1 cellular context compared by ENCODE assay signal in the genomic region with DNA sequence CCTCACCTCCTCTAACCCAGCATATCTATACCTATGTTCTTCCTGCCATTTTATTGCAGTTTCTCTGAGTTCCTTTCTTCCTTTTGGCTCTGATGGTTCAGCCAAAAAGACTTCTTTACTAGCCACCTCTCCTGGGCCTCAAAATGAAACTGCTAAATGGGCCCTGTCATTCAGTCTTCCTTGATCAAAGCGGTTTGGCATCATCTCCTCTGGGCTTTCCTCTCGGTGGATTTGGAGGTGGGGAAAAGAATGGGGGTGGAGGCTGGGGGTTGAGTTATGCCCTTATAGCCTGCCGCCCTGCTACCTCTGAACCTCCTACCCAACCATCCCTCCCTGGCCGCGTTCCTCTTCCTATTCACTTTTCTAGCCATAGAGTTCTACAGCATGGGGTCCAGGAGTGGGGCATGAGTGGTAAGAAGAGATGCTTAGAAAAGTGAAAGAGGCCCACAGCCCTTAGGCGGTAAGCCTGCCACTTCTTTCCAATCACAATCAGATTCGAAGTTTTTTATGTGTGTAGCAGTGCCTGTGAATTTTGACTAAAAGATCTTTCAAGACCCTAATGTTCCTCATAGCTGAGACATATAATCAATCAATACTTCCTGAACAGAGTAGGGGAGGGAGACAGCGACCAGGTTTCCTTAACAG.
TF ChIP-seq lines count a peak whose summit lies in the region.

No MANE protein-coding gene starts in this region.

TF ChIP-seq in HepG2, 621 proteins besides CTCF, POLR2A, EP300 and RAD21 (continued from another document and continues in another):
- TF ChIP-seq ZNF724P (CRISPR knock-in tag; IDR thresholded peaks at IDR 0.05; ENCODE audit: borderline replicate concordance): 0 out of 2 replicates have a peak, but pooled peaks have one; percentile 65
- 0 out of 2 replicates have a peak, but pooled peaks have one; percentile 42 for TF ChIP-seq ZNF33B (CRISPR knock-in tag; IDR thresholded peaks at IDR 0.05)
- 0 out of 2 replicates have a peak, but pooled peaks have one; percentile 25 for TF ChIP-seq KMT2B (CRISPR knock-in tag; IDR thresholded peaks at IDR 0.05)
- TF ChIP-seq, protein P1, sequence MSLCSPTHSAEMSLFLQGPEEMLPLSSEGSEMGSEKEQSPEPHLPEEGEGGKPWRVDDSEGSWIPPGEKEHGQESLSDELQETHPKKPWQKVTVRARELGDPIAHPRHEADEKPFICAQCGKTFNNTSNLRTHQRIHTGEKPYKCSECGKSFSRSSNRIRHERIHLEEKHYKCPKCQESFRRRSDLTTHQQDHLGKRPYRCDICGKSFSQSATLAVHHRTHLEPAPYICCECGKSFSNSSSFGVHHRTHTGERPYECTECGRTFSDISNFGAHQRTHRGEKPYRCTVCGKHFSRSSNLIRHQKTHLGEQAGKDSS (CRISPR knock-in tag; IDR thresholded peaks at IDR 0.05; ENCODE audit: borderline replicate concordance, low read depth): 0 out of 2 replicates have a peak, but pooled peaks have one; percentile 1
- TF ChIP-seq, protein P2, sequence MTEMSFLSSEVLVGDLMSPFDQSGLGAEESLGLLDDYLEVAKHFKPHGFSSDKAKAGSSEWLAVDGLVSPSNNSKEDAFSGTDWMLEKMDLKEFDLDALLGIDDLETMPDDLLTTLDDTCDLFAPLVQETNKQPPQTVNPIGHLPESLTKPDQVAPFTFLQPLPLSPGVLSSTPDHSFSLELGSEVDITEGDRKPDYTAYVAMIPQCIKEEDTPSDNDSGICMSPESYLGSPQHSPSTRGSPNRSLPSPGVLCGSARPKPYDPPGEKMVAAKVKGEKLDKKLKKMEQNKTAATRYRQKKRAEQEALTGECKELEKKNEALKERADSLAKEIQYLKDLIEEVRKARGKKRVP (CRISPR knock-in tag; IDR thresholded peaks at IDR 0.05): 0 out of 4 replicates have a peak, but pooled peaks of 1 of the 2 experiments have one; percentile 43
- TF ChIP-seq, protein P3, sequence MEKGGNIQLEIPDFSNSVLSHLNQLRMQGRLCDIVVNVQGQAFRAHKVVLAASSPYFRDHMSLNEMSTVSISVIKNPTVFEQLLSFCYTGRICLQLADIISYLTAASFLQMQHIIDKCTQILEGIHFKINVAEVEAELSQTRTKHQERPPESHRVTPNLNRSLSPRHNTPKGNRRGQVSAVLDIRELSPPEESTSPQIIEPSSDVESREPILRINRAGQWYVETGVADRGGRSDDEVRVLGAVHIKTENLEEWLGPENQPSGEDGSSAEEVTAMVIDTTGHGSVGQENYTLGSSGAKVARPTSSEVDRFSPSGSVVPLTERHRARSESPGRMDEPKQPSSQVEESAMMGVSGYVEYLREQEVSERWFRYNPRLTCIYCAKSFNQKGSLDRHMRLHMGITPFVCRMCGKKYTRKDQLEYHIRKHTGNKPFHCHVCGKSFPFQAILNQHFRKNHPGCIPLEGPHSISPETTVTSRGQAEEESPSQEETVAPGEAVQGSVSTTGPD (CRISPR knock-in tag; IDR thresholded peaks at IDR 0.05): no peak
- 0 out of 2 replicates have a peak, but pooled peaks have one; percentile 24 for TF ChIP-seq HHEX (CRISPR knock-in tag; IDR thresholded peaks at IDR 0.05)
- TF ChIP-seq ZNF766 (CRISPR knock-in tag; IDR thresholded peaks at IDR 0.05; ENCODE audit: borderline replicate concordance): no peak
- TF ChIP-seq RBM39 (IDR thresholded peaks at IDR 0.05; ENCODE audit: low read depth, low read length, poor library complexity, severe bottlenecking): peak; percentile 5
- 0 out of 2 replicates have a peak, but pooled peaks have one; percentile 5 for TF ChIP-seq HMG20B (CRISPR knock-in tag; conservative IDR thresholded peaks at IDR 0.05)
- TF ChIP-seq XRCC5 (optimal IDR thresholded peaks at IDR 0.05; ENCODE audit: low read length): peak; percentile 14
- TF ChIP-seq ATF7-NPFF (CRISPR knock-in tag; IDR thresholded peaks at IDR 0.05; ENCODE audit: low read depth): peak; percentile 52; the same call in 1 of the 2 replicates
- TF ChIP-seq NFKBIZ (CRISPR knock-in tag; IDR thresholded peaks at IDR 0.05): peak; percentile 2; the same call in 1 of the 2 replicates
- 0 out of 3 replicates have a peak, but pooled peaks have one; percentile 4 for TF ChIP-seq MXI1 (IDR thresholded peaks at IDR 0.05; ENCODE audit: borderline replicate concordance, low read depth, low read length)
- TF ChIP-seq, protein P4, sequence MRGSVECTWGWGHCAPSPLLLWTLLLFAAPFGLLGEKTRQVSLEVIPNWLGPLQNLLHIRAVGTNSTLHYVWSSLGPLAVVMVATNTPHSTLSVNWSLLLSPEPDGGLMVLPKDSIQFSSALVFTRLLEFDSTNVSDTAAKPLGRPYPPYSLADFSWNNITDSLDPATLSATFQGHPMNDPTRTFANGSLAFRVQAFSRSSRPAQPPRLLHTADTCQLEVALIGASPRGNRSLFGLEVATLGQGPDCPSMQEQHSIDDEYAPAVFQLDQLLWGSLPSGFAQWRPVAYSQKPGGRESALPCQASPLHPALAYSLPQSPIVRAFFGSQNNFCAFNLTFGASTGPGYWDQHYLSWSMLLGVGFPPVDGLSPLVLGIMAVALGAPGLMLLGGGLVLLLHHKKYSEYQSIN (CRISPR knock-in tag; IDR thresholded peaks at IDR 0.05; ENCODE audit: borderline replicate concordance): no peak
- 0 out of 2 replicates have a peak, but pooled peaks have one; percentile 20 for TF ChIP-seq KLF6 (CRISPR knock-in tag; IDR thresholded peaks at IDR 0.05)
- TF ChIP-seq, protein P5, sequence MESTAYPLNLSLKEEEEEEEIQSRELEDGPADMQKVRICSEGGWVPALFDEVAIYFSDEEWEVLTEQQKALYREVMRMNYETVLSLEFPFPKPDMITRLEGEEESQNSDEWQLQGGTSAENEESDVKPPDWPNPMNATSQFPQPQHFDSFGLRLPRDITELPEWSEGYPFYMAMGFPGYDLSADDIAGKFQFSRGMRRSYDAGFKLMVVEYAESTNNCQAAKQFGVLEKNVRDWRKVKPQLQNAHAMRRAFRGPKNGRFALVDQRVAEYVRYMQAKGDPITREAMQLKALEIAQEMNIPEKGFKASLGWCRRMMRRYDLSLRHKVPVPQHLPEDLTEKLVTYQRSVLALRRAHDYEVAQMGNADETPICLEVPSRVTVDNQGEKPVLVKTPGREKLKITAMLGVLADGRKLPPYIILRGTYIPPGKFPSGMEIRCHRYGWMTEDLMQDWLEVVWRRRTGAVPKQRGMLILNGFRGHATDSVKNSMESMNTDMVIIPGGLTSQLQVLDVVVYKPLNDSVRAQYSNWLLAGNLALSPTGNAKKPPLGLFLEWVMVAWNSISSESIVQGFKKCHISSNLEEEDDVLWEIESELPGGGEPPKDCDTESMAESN (CRISPR knock-in tag; conservative IDR thresholded peaks at IDR 0.05): peak; percentile 69; the same call in 1 of the 2 replicates
- TF ChIP-seq ZIK1 (CRISPR knock-in tag; IDR thresholded peaks at IDR 0.05; ENCODE audit: borderline replicate concordance, low read depth): peak; percentile 55; the same call in 1 of the 2 replicates
- no peak for TF ChIP-seq SNAI1 (CRISPR knock-in tag; IDR thresholded peaks at IDR 0.05; ENCODE audit: borderline replicate concordance)
- TF ChIP-seq PCBP2 (optimal IDR thresholded peaks at IDR 0.05; ENCODE audit: low read depth, low read length, poor library complexity, severe bottlenecking): peak; percentile 70
- TF ChIP-seq, protein P6, sequence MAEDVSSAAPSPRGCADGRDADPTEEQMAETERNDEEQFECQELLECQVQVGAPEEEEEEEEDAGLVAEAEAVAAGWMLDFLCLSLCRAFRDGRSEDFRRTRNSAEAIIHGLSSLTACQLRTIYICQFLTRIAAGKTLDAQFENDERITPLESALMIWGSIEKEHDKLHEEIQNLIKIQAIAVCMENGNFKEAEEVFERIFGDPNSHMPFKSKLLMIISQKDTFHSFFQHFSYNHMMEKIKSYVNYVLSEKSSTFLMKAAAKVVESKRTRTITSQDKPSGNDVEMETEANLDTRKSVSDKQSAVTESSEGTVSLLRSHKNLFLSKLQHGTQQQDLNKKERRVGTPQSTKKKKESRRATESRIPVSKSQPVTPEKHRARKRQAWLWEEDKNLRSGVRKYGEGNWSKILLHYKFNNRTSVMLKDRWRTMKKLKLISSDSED (CRISPR knock-in tag; IDR thresholded peaks at IDR 0.05): no peak
- TF ChIP-seq BCL6 (CRISPR knock-in tag; IDR thresholded peaks at IDR 0.05): 0 out of 2 replicates have a peak, but pooled peaks have one; percentile 43
- TF ChIP-seq, protein P7, sequence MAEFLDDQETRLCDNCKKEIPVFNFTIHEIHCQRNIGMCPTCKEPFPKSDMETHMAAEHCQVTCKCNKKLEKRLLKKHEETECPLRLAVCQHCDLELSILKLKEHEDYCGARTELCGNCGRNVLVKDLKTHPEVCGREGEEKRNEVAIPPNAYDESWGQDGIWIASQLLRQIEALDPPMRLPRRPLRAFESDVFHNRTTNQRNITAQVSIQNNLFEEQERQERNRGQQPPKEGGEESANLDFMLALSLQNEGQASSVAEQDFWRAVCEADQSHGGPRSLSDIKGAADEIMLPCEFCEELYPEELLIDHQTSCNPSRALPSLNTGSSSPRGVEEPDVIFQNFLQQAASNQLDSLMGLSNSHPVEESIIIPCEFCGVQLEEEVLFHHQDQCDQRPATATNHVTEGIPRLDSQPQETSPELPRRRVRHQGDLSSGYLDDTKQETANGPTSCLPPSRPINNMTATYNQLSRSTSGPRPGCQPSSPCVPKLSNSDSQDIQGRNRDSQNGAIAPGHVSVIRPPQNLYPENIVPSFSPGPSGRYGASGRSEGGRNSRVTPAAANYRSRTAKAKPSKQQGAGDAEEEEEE (CRISPR knock-in tag; IDR thresholded peaks at IDR 0.05; ENCODE audit: borderline replicate concordance): 0 out of 2 replicates have a peak, but pooled peaks have one; percentile 8
- TF ChIP-seq, protein P8, sequence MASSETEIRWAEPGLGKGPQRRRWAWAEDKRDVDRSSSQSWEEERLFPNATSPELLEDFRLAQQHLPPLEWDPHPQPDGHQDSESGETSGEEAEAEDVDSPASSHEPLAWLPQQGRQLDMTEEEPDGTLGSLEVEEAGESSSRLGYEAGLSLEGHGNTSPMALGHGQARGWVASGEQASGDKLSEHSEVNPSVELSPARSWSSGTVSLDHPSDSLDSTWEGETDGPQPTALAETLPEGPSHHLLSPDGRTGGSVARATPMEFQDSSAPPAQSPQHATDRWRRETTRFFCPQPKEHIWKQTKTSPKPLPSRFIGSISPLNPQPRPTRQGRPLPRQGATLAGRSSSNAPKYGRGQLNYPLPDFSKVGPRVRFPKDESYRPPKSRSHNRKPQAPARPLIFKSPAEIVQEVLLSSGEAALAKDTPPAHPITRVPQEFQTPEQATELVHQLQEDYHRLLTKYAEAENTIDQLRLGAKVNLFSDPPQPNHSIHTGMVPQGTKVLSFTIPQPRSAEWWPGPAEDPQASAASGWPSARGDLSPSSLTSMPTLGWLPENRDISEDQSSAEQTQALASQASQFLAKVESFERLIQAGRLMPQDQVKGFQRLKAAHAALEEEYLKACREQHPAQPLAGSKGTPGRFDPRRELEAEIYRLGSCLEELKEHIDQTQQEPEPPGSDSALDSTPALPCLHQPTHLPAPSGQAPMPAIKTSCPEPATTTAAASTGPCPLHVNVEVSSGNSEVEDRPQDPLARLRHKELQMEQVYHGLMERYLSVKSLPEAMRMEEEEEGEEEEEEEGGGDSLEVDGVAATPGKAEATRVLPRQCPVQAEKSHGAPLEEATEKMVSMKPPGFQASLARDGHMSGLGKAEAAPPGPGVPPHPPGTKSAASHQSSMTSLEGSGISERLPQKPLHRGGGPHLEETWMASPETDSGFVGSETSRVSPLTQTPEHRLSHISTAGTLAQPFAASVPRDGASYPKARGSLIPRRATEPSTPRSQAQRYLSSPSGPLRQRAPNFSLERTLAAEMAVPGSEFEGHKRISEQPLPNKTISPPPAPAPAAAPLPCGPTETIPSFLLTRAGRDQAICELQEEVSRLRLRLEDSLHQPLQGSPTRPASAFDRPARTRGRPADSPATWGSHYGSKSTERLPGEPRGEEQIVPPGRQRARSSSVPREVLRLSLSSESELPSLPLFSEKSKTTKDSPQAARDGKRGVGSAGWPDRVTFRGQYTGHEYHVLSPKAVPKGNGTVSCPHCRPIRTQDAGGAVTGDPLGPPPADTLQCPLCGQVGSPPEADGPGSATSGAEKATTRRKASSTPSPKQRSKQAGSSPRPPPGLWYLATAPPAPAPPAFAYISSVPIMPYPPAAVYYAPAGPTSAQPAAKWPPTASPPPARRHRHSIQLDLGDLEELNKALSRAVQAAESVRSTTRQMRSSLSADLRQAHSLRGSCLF (CRISPR knock-in tag; IDR thresholded peaks at IDR 0.05; ENCODE audit: borderline replicate concordance): no peak
- TF ChIP-seq NFE2L2 (IDR thresholded peaks at IDR 0.05; ENCODE audit: low read length): 0 out of 2 replicates have a peak, but pooled peaks have one; percentile 2
- TF ChIP-seq, protein P9, sequence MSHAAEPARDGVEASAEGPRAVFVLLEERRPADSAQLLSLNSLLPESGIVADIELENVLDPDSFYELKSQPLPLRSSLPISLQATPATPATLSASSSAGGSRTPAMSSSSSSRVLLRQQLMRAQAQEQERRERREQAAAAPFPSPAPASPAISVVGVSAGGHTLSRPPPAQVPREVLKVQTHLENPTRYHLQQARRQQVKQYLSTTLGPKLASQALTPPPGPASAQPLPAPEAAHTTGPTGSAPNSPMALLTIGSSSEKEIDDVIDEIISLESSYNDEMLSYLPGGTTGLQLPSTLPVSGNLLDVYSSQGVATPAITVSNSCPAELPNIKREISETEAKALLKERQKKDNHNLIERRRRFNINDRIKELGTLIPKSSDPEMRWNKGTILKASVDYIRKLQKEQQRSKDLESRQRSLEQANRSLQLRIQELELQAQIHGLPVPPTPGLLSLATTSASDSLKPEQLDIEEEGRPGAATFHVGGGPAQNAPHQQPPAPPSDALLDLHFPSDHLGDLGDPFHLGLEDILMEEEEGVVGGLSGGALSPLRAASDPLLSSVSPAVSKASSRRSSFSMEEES (CRISPR knock-in tag; IDR thresholded peaks at IDR 0.05): 0 out of 2 replicates have a peak, but pooled peaks have one; percentile 14
- TF ChIP-seq U2AF1 (optimal IDR thresholded peaks at IDR 0.05; ENCODE audit: low read depth, low read length): peak; percentile 40
- peak; percentile 2 for TF ChIP-seq IKZF4 (CRISPR knock-in tag; IDR thresholded peaks at IDR 0.05; ENCODE audit: borderline replicate concordance, low read depth, not compliant biosample characterization)
- 0 out of 2 replicates have a peak, but pooled peaks have one; percentile 1 for TF ChIP-seq ZNF350 (CRISPR knock-in tag; IDR thresholded peaks at IDR 0.05; ENCODE audit: borderline replicate concordance, low read depth)
